Comparison of ENCODE assay signal across 26 cellular contexts in genomic region chr7:113008755-113009154, GRCh38.
"Had no signal": no experiment of that assay in that cellular context is flagged by ENCODE, and none has a peak within 500 bp of the region (broad histone marks: within the 10 kb centered on the region; RNA-seq: fewer than 3 reads in every experiment).

No MANE protein-coding gene starts in this region.

- DNase-seq: colonic mucosa; cortex of kidney; effector CD8-positive, alpha-beta T cell; effector memory CD8-positive, alpha-beta T cell; endodermal cell; erythroblast; esophagus squamous epithelium; foreskin fibroblast; foreskin melanocyte; gastrocnemius medialis; glutamatergic neuron; head of caudate nucleus; heart right ventricle; hippocampal formation; left cardiac atrium; left lung; left ventricle myocardium superior; mucosa of descending colon; naive B cell; naive thymus-derived CD8-positive, alpha-beta T cell had no signal

- H3K27me3 Mint-ChIP-seq: dendritic cell treated with granulocyte-macrophage colony-stimulating factor and Interleukin-4, amounts not matched to agents 40 ng/mL and 50 ng/mL, for 4 days; memory B cell had no signal

- H3K4me1 Mint-ChIP-seq: endodermal cell; mesothelial cell of epicardium; naive B cell; naive thymus-derived CD8-positive, alpha-beta T cell had no signal

- H3K4me3 ChIP-seq: colonic mucosa, esophagus squamous epithelium, gastrocnemius medialis, heart right ventricle, left lung, lung, mucosa of descending colon had no signal

- H3K4me1 ChIP-seq: colonic mucosa, gastrocnemius medialis, heart right ventricle, left lung had no signal

- H3K36me3 ChIP-seq: colonic mucosa, esophagus squamous epithelium, gastrocnemius medialis, heart right ventricle, left lung had no signal

- H3K27ac ChIP-seq: colonic mucosa, epithelial cell of prostate, esophagus squamous epithelium, gastrocnemius medialis, heart right ventricle, left lung had no signal

- H3K27me3 ChIP-seq: colonic mucosa, esophagus squamous epithelium, gastrocnemius medialis, heart right ventricle, left lung had no signal

- ATAC-seq: effector memory CD8-positive, alpha-beta T cell; esophagus mucosa; gastrocnemius medialis; heart right ventricle; left cardiac atrium; left lung; left ventricle myocardium superior; mucosa of descending colon; naive thymus-derived CD8-positive, alpha-beta T cell had no signal

- H3K27ac Mint-ChIP-seq: dendritic cell treated with granulocyte-macrophage colony-stimulating factor and Interleukin-4, amounts not matched to agents 40 ng/mL and 50 ng/mL, for 4 days; effector memory CD8-positive, alpha-beta T cell; endodermal cell; memory B cell; mesothelial cell of epicardium; naive B cell had no signal

- H3K9me3 ChIP-seq: colonic mucosa, gastrocnemius medialis, mucosa of descending colon had no signal

- H3K9me3 Mint-ChIP-seq: dendritic cell treated with granulocyte-macrophage colony-stimulating factor and Interleukin-4, amounts not matched to agents 40 ng/mL and 50 ng/mL, for 4 days had no signal

- H3K4me3 Mint-ChIP-seq: dendritic cell treated with granulocyte-macrophage colony-stimulating factor and Interleukin-4, amounts not matched to agents 40 ng/mL and 50 ng/mL, for 4 days; effector memory CD8-positive, alpha-beta T cell; endodermal cell; memory B cell; mesothelial cell of epicardium; naive B cell; naive thymus-derived CD8-positive, alpha-beta T cell had no signal
